ENCODE assay signal across 8 cellular contexts in genomic region chr6:90294989-90295853, GRCh38. TPM values are rescaled to one million over a fixed set of nuclear protein-coding genes. Genes with fewer than 3 reads are reported as not detected.
DNase-seq lines count a peak whose midpoint lies in the region; ATAC-seq and TF ChIP-seq lines count a peak whose summit lies in the region.

No MANE protein-coding gene starts in this region.

- WGBS in ovary, 3 donors: 1% methylated on average over 70 to 79 of the region's 79 CpGs

- peaks cover 42% of the 10 kb centered on the region for H3K4me1 Mint-ChIP-seq in activated naive CD4-positive, alpha-beta T cell treated with anti-CD3 and anti-CD28 coated beads, Interleukin-2, amount 10 ng/mL, durations not matched to agents 7 days and 5 days

- peak overlapping the region; percentile 58 for H3K4me3 ChIP-seq in ovary
- H3K4me3 ChIP-seq in thoracic aorta: peak overlapping the region; percentile 90

- peaks cover 17% of the 10 kb centered on the region for H3K27me3 Mint-ChIP-seq in activated naive CD4-positive, alpha-beta T cell treated with anti-CD3 and anti-CD28 coated beads, Interleukin-2, amount 10 ng/mL, durations not matched to agents 7 days and 5 days

- no peaks in the 10 kb centered on the region for H3K36me3 ChIP-seq in ovary
- H3K36me3 ChIP-seq in thoracic aorta: no peaks in the 10 kb centered on the region

- H3K4me3 Mint-ChIP-seq in activated naive CD4-positive, alpha-beta T cell treated with anti-CD3 and anti-CD28 coated beads, Interleukin-2, amount 10 ng/mL, durations not matched to agents 7 days and 5 days: peak overlapping the region; percentile 81

- TF ChIP-seq CTCF in ovary (IDR thresholded peaks at IDR 0.05): peak in 2 of 3 donors; percentile 5 to 12
- TF ChIP-seq CTCF in thoracic aorta (IDR thresholded peaks at IDR 0.05): peak; percentile 37

- in situ Hi-C loops in ACHN (cut with HindIII; ENCODE audit: low pct_ligation_motif_present, low pct_unique_long_range_greater_than_20kb, low sequenced_read_pairs): no loop called here

- intact Hi-C loops in Right ventricle myocardium inferior (cut with DNase I): loop anchor here (5.0 kb wide), 3 partner anchors 182 to 323 kb away; no protein-coding TSS in a partner anchor
- intact Hi-C loops in ovary (cut with DNase I): loop anchor here in 3 of 4 donors (10.0 kb wide), 3 partner anchors 90 to 180 kb away; no protein-coding TSS in a partner anchor

- ATAC-seq in GM19395 (IDR thresholded peaks at IDR 0.05; ENCODE audit: unreplicated experiment) (peak; percentile 29), Right ventricle myocardium inferior (peak; percentile 62), thoracic aorta (ENCODE audit: insufficient number of reproducible peaks, low FRiP score, low read depth) (no peak)

- no peaks in the 10 kb centered on the region for H3K27me3 ChIP-seq in ovary
- no peaks in the 10 kb centered on the region for H3K27me3 ChIP-seq in thoracic aorta (replicated peaks; ENCODE audit: insufficient read depth)

- no peak for TF ChIP-seq EP300 in ovary (IDR thresholded peaks at IDR 0.05)

- H3K9me3 ChIP-seq in ovary (no peaks in the 10 kb centered on the region), thoracic aorta (no peaks in the 10 kb centered on the region)

- H3K4me1 ChIP-seq in ovary (ENCODE audit: insufficient read depth) (peaks cover 4% of the 10 kb centered on the region), thoracic aorta (ENCODE audit: control insufficient read depth in 1 of 2, low read depth in 2 of 2) (peaks cover 0 to 15% of the 10 kb centered on the region in 2 donors)

- peak; percentile 10 for DNase-seq in ACHN
- DNase-seq in RPMI8226: peak; percentile 60
- peak; percentile 73 for DNase-seq in activated naive CD4-positive, alpha-beta T cell treated with anti-CD3 and anti-CD28 coated beads, Interleukin-2, amount 10 ng/mL, durations not matched to agents 7 days and 5 days
- DNase-seq in Right ventricle myocardium inferior (ENCODE audit: missing footprints): peak; percentile 70
- DNase-seq in ovary: peak; percentile 43 to 70 (median 60)
- no peak for DNase-seq in thoracic aorta (ENCODE audit: low spot score)
- DNase-seq in iPS-NIHi7 (ENCODE audit: extremely low spot score): no peak

- H3K27ac ChIP-seq in ovary (peak overlapping the region; percentile 94 to 97), thoracic aorta (peak overlapping the region; percentile 87 to 90)

- H3K27ac Mint-ChIP-seq in activated naive CD4-positive, alpha-beta T cell treated with anti-CD3 and anti-CD28 coated beads, Interleukin-2, amount 10 ng/mL, durations not matched to agents 7 days and 5 days: peak overlapping the region; percentile 99

- TF ChIP-seq POLR2A in ovary (IDR thresholded peaks at IDR 0.05): no peak

- H3K9me3 Mint-ChIP-seq in activated naive CD4-positive, alpha-beta T cell treated with anti-CD3 and anti-CD28 coated beads, Interleukin-2, amount 10 ng/mL, durations not matched to agents 7 days and 5 days: no peaks in the 10 kb centered on the region

- peaks cover 28% of the 10 kb centered on the region for H3K36me3 Mint-ChIP-seq in activated naive CD4-positive, alpha-beta T cell treated with anti-CD3 and anti-CD28 coated beads, Interleukin-2, amount 10 ng/mL, durations not matched to agents 7 days and 5 days

- CTCF ChIA-PET in activated naive CD4-positive, alpha-beta T cell treated with anti-CD3 and anti-CD28 coated beads, Interleukin-2, amount 10 ng/mL, durations not matched to agents 7 days and 5 days (lab: Charles Lee): interaction anchor here (0.7 to 4.2 kb wide), 18 partner anchors 9 to 355 kb away, joined by 3 to 37 read pairs (median 4); no protein-coding TSS in a partner anchor

RNA-seq across cellular contexts. Expression of gene BACH2, which starts 1.4 kb away (rescaled TPM):
- total RNA-seq in Right ventricle myocardium inferior (2.2 TPM), ovary (10 to 100 TPM in 5 of 7 donors, 1 to 10 TPM in 2; 7.4 to 19.2 (median 16.1) TPM), thoracic aorta (10 to 100 TPM in 1 of 2 donors, 1 to 10 TPM in 1; 6.1 to 17.8 TPM)
- 1 to 10 TPM; 2.6 to 3.2 TPM for polyA plus RNA-seq in ovary

Comparison
In these comparisons a context has a peak if more than half of its experiments do, and no peak if none do; other contexts are left out.
1. DNase-seq: peak in ACHN (single experiment), RPMI8226 (single experiment), activated naive CD4-positive, alpha-beta T cell treated with anti-CD3 and anti-CD28 coated beads, Interleukin-2, amount 10 ng/mL, durations not matched to agents 7 days and 5 days (single experiment), Right ventricle myocardium inferior (single experiment) and ovary (5 of 5); none in thoracic aorta (single experiment) and iPS-NIHi7 (single experiment).